1 cellular context compared by ENCODE assay signal in genomic region chr20:63854069-63854765, GRCh38.
TF ChIP-seq lines count a peak whose summit lies in the region.

No MANE protein-coding gene starts in this region.

TF ChIP-seq in H1, 55 proteins besides CTCF, POLR2A, EP300 and RAD21:
- TF ChIP-seq RFX5 (IDR thresholded peaks at IDR 0.05; ENCODE audit: borderline replicate concordance, low read depth, low read length) (no peak), NRF1 (IDR thresholded peaks at IDR 0.05; ENCODE audit: low read depth, low read length) (no peak), PHF8 (conservative IDR thresholded peaks at IDR 0.05; ENCODE audit: low read depth, low read length) (0 out of 2 replicates have a peak, but pooled peaks have one; percentile 7), CHD1 (IDR thresholded peaks at IDR 0.05; ENCODE audit: low read depth, low read length) (no peak)
